Comparison of ENCODE assay signal across 16 cellular contexts in the genomic region with DNA sequence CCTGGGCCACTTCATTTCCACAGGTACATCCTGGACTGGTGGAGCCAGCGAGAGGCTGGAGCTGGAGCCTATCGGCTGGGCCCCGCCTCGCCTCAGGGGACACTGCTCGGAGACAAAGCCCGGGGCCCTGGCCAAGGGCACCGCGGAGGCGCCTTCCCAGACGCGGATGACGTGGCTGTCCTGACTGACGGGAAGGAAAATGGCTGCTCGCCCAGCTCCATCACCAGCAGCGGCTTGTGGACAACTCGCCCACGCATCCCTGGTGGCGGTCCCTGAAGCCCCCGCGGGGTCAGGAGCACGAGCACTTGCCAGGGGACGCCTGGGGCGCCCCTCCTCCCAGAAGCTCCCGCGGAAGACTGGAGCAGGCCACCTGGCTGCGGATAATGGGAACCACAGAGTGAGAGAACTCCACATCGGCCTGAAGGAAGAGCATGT. TPM values are rescaled to one million over a fixed set of nuclear protein-coding genes. Genes with fewer than 3 reads are reported as not detected.
"Had no signal": no experiment of that assay in that cellular context is flagged by ENCODE, and none has a peak within 500 bp of the region (broad histone marks: within the 10 kb centered on the region; RNA-seq: fewer than 3 reads in every experiment).

No MANE protein-coding gene starts in this region.

- H3K4me3 ChIP-seq: gastroesophageal sphincter, thyroid gland had no signal

- H3K4me1 ChIP-seq: gastroesophageal sphincter, thyroid gland had no signal

- H3K27ac ChIP-seq: brain microvascular endothelial cell, gastroesophageal sphincter, thyroid gland had no signal

- H3K36me3 Mint-ChIP-seq: activated naive CD8-positive, alpha-beta T cell treated with anti-CD3 and anti-CD28 coated beads, Interleukin-2, amount 10 ng/mL, durations not matched to agents 7 days and 5 days; natural killer cell treated with Interleukin-12 subunit alpha and Interleukin-12 subunit beta and Interleukin-15 and Interleukin-18, amount 100 ng/mL, for 72 hours had no signal

- H3K36me3 ChIP-seq: brain microvascular endothelial cell, gastroesophageal sphincter, thyroid gland had no signal

- DNase-seq: activated CD4-positive, alpha-beta T cell treated with anti-CD3 and anti-CD28 coated beads, Interleukin-2, amount 50 U/mL, for 1 hour; activated naive CD4-positive, alpha-beta T cell; activated naive CD8-positive, alpha-beta T cell treated with anti-CD3 and anti-CD28 coated beads, Interleukin-2, amount 10 ng/mL, durations not matched to agents 7 days and 5 days; brain microvascular endothelial cell; cerebellar nuclear complex; erythroblast; stimulated activated CD4-positive, alpha-beta T cell treated with anti-CD3 and anti-CD28 coated beads, Interleukin-1b, Interleukin-23, amount 100 ng/mL, for 48 hours; thyroid gland had no signal

- H3K4me3 Mint-ChIP-seq: activated naive CD8-positive, alpha-beta T cell treated with anti-CD3 and anti-CD28 coated beads, Interleukin-2, amount 10 ng/mL, durations not matched to agents 7 days and 5 days; activated T-helper 1 cell treated with anti-CD3 and anti-CD28 coated beads, Interleukin-12 subunit alpha, Interleukin-12 subunit beta, Interleukin-2, Interleukin-4 antibody, amounts not matched to agents 30 ng/mL and 10 ng/mL and 1 ng/mL, durations not matched to agents 14 hours and 24 hours and 36 hours; dendritic cell treated with granulocyte-macrophage colony-stimulating factor and Interleukin-4, amounts not matched to agents 40 ng/mL and 50 ng/mL, for 4 days; natural killer cell treated with Interleukin-12 subunit alpha and Interleukin-12 subunit beta and Interleukin-15 and Interleukin-18, amount 100 ng/mL, for 72 hours had no signal

- H3K9me3 Mint-ChIP-seq: activated naive CD8-positive, alpha-beta T cell treated with anti-CD3 and anti-CD28 coated beads, Interleukin-2, amount 10 ng/mL, durations not matched to agents 7 days and 5 days; activated T-helper 1 cell treated with anti-CD3 and anti-CD28 coated beads, Interleukin-12 subunit alpha, Interleukin-12 subunit beta, Interleukin-2, Interleukin-4 antibody, amounts not matched to agents 30 ng/mL and 10 ng/mL and 1 ng/mL, durations not matched to agents 14 hours and 24 hours and 36 hours; dendritic cell treated with granulocyte-macrophage colony-stimulating factor and Interleukin-4, amounts not matched to agents 40 ng/mL and 50 ng/mL, for 4 days; natural killer cell treated with Interleukin-12 subunit alpha and Interleukin-12 subunit beta and Interleukin-15 and Interleukin-18, amount 100 ng/mL, for 72 hours had no signal

- H3K9me3 ChIP-seq: gastroesophageal sphincter, thyroid gland had no signal

- ATAC-seq: activated CD4-positive, CD25-positive, alpha-beta regulatory T cell treated with anti-CD3 and anti-CD28 coated beads, Interleukin-2, amount 50 U/mL, for 24 hours; gastroesophageal sphincter had no signal

- H3K27me3 ChIP-seq: brain microvascular endothelial cell, gastroesophageal sphincter, thyroid gland had no signal

- H3K27me3 Mint-ChIP-seq: activated naive CD8-positive, alpha-beta T cell treated with anti-CD3 and anti-CD28 coated beads, Interleukin-2, amount 10 ng/mL, durations not matched to agents 7 days and 5 days; dendritic cell treated with granulocyte-macrophage colony-stimulating factor and Interleukin-4, amounts not matched to agents 40 ng/mL and 50 ng/mL, for 4 days had no signal

- H3K27ac Mint-ChIP-seq: activated naive CD8-positive, alpha-beta T cell treated with anti-CD3 and anti-CD28 coated beads, Interleukin-2, amount 10 ng/mL, durations not matched to agents 7 days and 5 days; activated T-helper 1 cell treated with anti-CD3 and anti-CD28 coated beads, Interleukin-12 subunit alpha, Interleukin-12 subunit beta, Interleukin-2, Interleukin-4 antibody, amounts not matched to agents 30 ng/mL and 10 ng/mL and 1 ng/mL, durations not matched to agents 14 hours and 24 hours and 36 hours; dendritic cell treated with granulocyte-macrophage colony-stimulating factor and Interleukin-4, amounts not matched to agents 40 ng/mL and 50 ng/mL, for 4 days; natural killer cell treated with Interleukin-12 subunit alpha and Interleukin-12 subunit beta and Interleukin-15 and Interleukin-18, amount 100 ng/mL, for 72 hours had no signal

- FAIRE-seq: kidney, urothelium cell line had no signal

RNA-seq across cellular contexts. Expression of gene CECR2, which starts 49.6 kb away (rescaled TPM):
- total RNA-seq: activated CD8-positive, alpha-beta memory T cell treated with anti-CD3 and anti-CD28 coated beads for 36 hours; natural killer cell treated with Interleukin-12 subunit alpha and Interleukin-12 subunit beta and Interleukin-15 and Interleukin-18, amount 100 ng/mL, for 72 hours had no signal
